In the genomic region with DNA sequence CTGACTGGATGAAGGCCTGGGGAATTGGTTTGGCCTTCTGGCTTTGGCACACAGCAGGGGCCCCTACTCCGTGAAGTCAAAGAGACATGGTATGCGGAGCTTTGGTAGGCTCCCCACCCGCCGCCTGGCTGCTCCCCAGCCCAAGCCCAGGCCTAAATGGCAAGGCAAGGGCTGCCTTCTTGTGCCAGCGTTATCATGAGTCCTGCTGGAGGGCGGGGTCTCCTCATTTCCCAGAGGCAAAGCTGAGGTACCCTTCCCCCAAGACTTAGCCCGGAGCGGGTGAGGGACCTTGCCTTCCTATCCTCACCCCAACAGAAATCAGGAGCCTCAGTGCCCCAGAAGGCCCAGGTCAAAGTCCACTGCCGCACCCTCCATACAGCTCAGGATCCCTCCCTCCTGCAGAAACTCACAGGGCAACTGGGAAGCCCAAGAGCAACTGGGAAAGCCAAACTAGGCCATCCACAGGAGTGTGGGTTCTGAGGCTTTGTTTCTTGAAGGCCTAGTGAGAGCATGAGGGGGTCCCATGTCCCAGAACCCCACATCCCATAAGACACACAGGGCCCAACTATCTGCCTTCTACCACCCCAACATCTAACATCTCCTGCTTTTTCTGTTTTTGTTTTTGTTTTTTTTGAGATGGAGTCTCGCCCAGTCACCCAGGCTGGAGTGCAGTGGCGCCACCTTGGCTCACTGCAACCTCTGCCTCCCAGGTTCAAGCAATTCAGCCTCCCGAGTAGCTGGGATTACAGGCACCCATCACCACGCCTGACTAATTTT, we compare ENCODE assay signal across 1 cellular context.
TF ChIP-seq lines count a peak whose summit lies in the region.

No MANE protein-coding gene starts in this region.

TF ChIP-seq in A549, 52 proteins besides CTCF, POLR2A, EP300 and RAD21:
- TF ChIP-seq, protein P1, sequence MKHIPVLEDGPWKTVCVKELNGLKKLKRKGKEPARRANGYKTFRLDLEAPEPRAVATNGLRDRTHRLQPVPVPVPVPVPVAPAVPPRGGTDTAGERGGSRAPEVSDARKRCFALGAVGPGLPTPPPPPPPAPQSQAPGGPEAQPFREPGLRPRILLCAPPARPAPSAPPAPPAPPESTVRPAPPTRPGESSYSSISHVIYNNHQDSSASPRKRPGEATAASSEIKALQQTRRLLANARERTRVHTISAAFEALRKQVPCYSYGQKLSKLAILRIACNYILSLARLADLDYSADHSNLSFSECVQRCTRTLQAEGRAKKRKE (CRISPR knock-in tag; IDR thresholded peaks at IDR 0.05; ENCODE audit: low read depth): no peak
TF ChIP-seq in A549: peak in this region for 0.
